8 cellular contexts compared by ENCODE assay signal in the genomic region with DNA sequence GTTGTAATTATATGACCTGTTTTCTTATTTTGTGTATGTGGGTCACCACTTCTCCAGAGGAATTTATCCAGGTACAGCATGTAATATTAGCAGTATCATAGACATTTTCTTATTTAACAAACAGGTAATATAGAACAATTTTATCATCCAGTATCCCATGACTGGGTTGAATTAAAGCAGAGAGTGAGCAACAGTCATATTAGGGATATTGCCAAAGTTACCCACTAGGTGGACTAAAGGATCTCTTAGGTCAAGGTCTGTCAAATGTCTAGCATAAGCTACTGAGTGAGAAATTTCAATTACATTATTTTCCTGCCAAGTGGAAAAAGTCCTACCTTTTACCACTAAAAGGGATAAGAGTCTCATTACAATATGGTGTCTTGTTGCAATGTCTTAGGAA.
DNase-seq lines count a peak whose midpoint lies in the region; ATAC-seq and FAIRE-seq lines count a peak whose summit lies in the region.

No MANE protein-coding gene starts in this region.

- intact Hi-C loops in sciatic nerve (cut with DNase I) = no loop called here

- ATAC-seq in GM21737 (IDR thresholded peaks at IDR 0.05; ENCODE audit: unreplicated experiment) = peak; percentile 60
- ATAC-seq in sciatic nerve = no peak

- peak; percentile 62 for FAIRE-seq in urothelium cell line (lab: Jason Lieb, UNC)

- DNase-seq in DMS153 treated with DMSO at 0.1 percent for 48 hours (lab: John Stamatoyannopoulos, UW; ENCODE audit: unreplicated experiment) (peak; percentile 22), NCI-H2107 (lab: John Stamatoyannopoulos, UW) (peak; percentile 28), dermis microvascular lymphatic vessel endothelial cell (ENCODE audit: low read depth in 2 of 2) (peak; percentile 17 to 30), urothelium cell line (ENCODE audit: low spot score) (peak; percentile 27), H4 (ENCODE audit: low spot score) (no peak), sciatic nerve (ENCODE audit: low spot score) (no peak), epidermal melanocyte (ENCODE audit: insufficient read length, low spot score) (no peak)

Comparison
In these comparisons a context has a peak if more than half of its experiments do, and no peak if none do; other contexts are left out.
1. DNase-seq: peak in DMS153 treated with DMSO at 0.1 percent for 48 hours (single experiment), NCI-H2107 (single experiment), dermis microvascular lymphatic vessel endothelial cell (2 of 2) and urothelium cell line (single experiment); none in H4 (single experiment), sciatic nerve (single experiment) and epidermal melanocyte (single experiment).